Comparison of ENCODE assay signal across 31 cellular contexts in genomic region chr4:75042601-75043208, GRCh38.
"Had no signal": no experiment of that assay in that cellular context is flagged by ENCODE, and none has a peak within 500 bp of the region (broad histone marks: within the 10 kb centered on the region; RNA-seq: fewer than 3 reads in every experiment).

No MANE protein-coding gene starts in this region.

- H3K36me3 ChIP-seq: adrenal gland, breast epithelium, SJSA1 had no signal

- ATAC-seq: activated naive CD4-positive, alpha-beta T cell treated with anti-CD3 and anti-CD28 coated beads, Interleukin-2, amount 50 U/mL, for 72 hours; activated T-cell treated with anti-CD3 and anti-CD28 coated beads, Interleukin-2, amount 50 U/mL, for 4 hours; body of pancreas; Panc1; WTC11 had no signal

- H3K9ac ChIP-seq: SK-N-SH had no signal

- H3K9me3 ChIP-seq: adrenal gland, body of pancreas, breast epithelium, SJSA1, SK-N-SH had no signal

- H3K27me3 ChIP-seq: adrenal gland, body of pancreas, breast epithelium, SJSA1 had no signal

- H3K4me2 ChIP-seq: SK-N-SH had no signal

- H3K27ac ChIP-seq: adrenal gland, body of pancreas, breast epithelium, SJSA1 had no signal

- H3K4me1 ChIP-seq: adrenal gland, body of pancreas, breast epithelium, SJSA1 had no signal

- H3K4me3 ChIP-seq: adrenal gland, body of pancreas, breast epithelium, SJSA1 had no signal

- DNase-seq: activated CD4-positive, alpha-beta memory T cell treated with anti-CD3 and anti-CD28 coated beads for 36 hours; activated CD4-positive, alpha-beta T cell treated with anti-CD3 and anti-CD28 coated beads for 4 hours; activated CD4-positive, alpha-beta T cell treated with anti-CD3 and anti-CD28 coated beads, Interleukin-2, amount 50 U/mL, for 1 hour; activated CD4-positive, CD25-positive, alpha-beta regulatory T cell treated with anti-CD3 and anti-CD28 coated beads, Interleukin-2, amount 50 U/mL, for 72 hours; activated CD8-positive, alpha-beta memory T cell treated with anti-CD3 and anti-CD28 coated beads, Interleukin-2, amount 50 U/mL, for 4 hours; activated gamma-delta T cell treated with Interleukin-2 at 50 U/mL for 16 hours; activated naive CD4-positive, alpha-beta T cell treated with anti-CD3 and anti-CD28 coated beads for 36 hours; activated T-cell treated with anti-CD3 and anti-CD28 coated beads for 4 hours; activated T-cell treated with anti-CD3 and anti-CD28 coated beads, Interleukin-2, amount 50 U/mL, for 4 hours; adrenal gland; body of pancreas; Kasumi-1; KG1; MM.1S; MV-4-11; NCI-H1092; NCI-H1417 treated with DMSO at 0.1 percent for 48 hours; NCI-H187 treated with DMSO at 0.1 percent for 48 hours; NCI-H2171 treated with DMSO at 0.1 percent for 48 hours; NCI-H2227 treated with DMSO at 0.1 percent for 48 hours; NCI-H446; NCI-H510A treated with DMSO at 0.1 percent for 48 hours; NCI-H526 treated with DMSO at 0.1 percent for 48 hours; NCI-H774; SHP77; SK-N-SH had no signal
